1 cellular context compared by ENCODE assay signal in the genomic region with DNA sequence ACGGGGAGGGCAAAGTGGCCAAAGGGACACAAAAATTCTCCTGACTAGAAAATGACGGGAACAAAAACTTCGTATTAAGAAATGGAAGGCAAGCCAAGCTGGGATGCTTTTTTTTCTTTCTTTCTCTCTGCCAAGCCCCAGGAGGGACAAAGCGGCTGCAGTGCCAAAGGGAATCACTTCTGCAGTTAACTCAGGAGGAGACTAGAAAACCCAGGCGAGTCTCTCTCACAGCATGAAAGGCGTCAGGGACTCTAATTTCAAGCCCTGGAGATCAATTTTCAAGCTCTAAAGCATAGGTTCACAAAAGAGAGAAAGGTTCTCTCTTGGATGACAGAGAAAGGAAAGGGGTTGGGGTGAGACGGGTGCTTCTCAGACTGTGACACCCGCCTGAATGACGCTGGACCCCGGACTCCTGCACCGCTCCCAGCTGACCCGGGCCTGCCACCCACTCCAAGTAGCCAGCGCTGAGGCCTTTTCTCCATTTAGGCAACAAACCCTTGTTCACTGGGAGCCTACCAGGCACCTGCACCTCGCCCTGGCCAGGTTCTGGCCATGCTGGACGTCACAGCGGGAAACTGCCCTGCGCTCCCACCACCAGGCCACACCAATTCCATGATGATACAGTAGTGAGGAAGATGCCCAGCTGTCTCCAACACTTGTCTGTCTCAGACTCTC.
TF ChIP-seq lines count a peak whose summit lies in the region.

No MANE protein-coding gene starts in this region.

TF ChIP-seq in HepG2, 621 proteins besides CTCF, POLR2A, EP300 and RAD21 (continued from another document):
- TF ChIP-seq, protein P1, sequence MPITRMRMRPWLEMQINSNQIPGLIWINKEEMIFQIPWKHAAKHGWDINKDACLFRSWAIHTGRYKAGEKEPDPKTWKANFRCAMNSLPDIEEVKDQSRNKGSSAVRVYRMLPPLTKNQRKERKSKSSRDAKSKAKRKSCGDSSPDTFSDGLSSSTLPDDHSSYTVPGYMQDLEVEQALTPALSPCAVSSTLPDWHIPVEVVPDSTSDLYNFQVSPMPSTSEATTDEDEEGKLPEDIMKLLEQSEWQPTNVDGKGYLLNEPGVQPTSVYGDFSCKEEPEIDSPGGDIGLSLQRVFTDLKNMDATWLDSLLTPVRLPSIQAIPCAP (CRISPR knock-in tag; IDR thresholded peaks at IDR 0.05; ENCODE audit: low read depth), result no peak
- TF ChIP-seq ZC3H4 (CRISPR knock-in tag; IDR thresholded peaks at IDR 0.05; ENCODE audit: borderline replicate concordance), result no peak
- no peak for TF ChIP-seq GATAD2A (CRISPR knock-in tag; IDR thresholded peaks at IDR 0.05)
- no peak for TF ChIP-seq NCOA1 (CRISPR knock-in tag; IDR thresholded peaks at IDR 0.05)
- no peak for TF ChIP-seq HNF4G (IDR thresholded peaks at IDR 0.05; ENCODE audit: borderline replicate concordance, low read depth, low read length)
- no peak for TF ChIP-seq HNF4G (CRISPR knock-in tag; IDR thresholded peaks at IDR 0.05; ENCODE audit: borderline replicate concordance, low read depth)
